In genomic region chr19:3975144-3975543, GRCh38 we compare ENCODE assay signal across 1 cellular context.
TF ChIP-seq lines count a peak whose summit lies in the region.

No MANE protein-coding gene starts in this region.

TF ChIP-seq in IMR-90, 13 proteins besides CTCF, POLR2A, EP300 and RAD21:
- no peak for TF ChIP-seq ELK1 (IDR thresholded peaks at IDR 0.05; ENCODE audit: borderline replicate concordance, low read depth, low read length)
- TF ChIP-seq RCOR1 (IDR thresholded peaks at IDR 0.05; ENCODE audit: insufficient replicate concordance, low read length) = no peak
- TF ChIP-seq CEBPB (IDR thresholded peaks at IDR 0.05; ENCODE audit: low read depth, low read length) = no peak
- TF ChIP-seq FOS (IDR thresholded peaks at IDR 0.05; ENCODE audit: low read depth, low read length) = no peak
- TF ChIP-seq NFE2L2 (IDR thresholded peaks at IDR 0.05; ENCODE audit: low read depth, low read length) = no peak
- no peak for TF ChIP-seq MXI1 (IDR thresholded peaks at IDR 0.05; ENCODE audit: borderline replicate concordance, low read depth, low read length)
- TF ChIP-seq USF2 (IDR thresholded peaks at IDR 0.05; ENCODE audit: low read depth, low read length) = no peak
- no peak for TF ChIP-seq CHD1 (IDR thresholded peaks at IDR 0.05; ENCODE audit: low read depth, low read length)
- TF ChIP-seq MAFK (IDR thresholded peaks at IDR 0.05; ENCODE audit: low read depth, low read length) = no peak
- no peak for TF ChIP-seq BHLHE40 (IDR thresholded peaks at IDR 0.05; ENCODE audit: low read depth, low read length)
- no peak for TF ChIP-seq SMC3 (IDR thresholded peaks at IDR 0.05; ENCODE audit: low read depth, low read length)
- TF ChIP-seq RFX5 (IDR thresholded peaks at IDR 0.05; ENCODE audit: low read depth, low read length) = no peak
- TF ChIP-seq MAZ (IDR thresholded peaks at IDR 0.05; ENCODE audit: borderline replicate concordance, low read depth, low read length) = no peak
